Comparison of ENCODE assay signal across 22 cellular contexts in genomic region chr19:10136936-10137335, GRCh38. TPM values are rescaled to one million over a fixed set of nuclear protein-coding genes. Genes with fewer than 3 reads are reported as not detected.
DNase-seq lines count a peak whose midpoint lies in the region; ATAC-seq and TF ChIP-seq lines count a peak whose summit lies in the region.
"Had no signal": no experiment of that assay in that cellular context is flagged by ENCODE, and none has a peak within 500 bp of the region (broad histone marks: within the 10 kb centered on the region; RNA-seq: fewer than 3 reads in every experiment).

No MANE protein-coding gene starts in this region.

- no peak for DNase-seq in activated CD4-positive, alpha-beta T cell treated with anti-CD3 and anti-CD28 coated beads, Interleukin-2, amount 10 ng/mL, durations not matched to agents 7 days and 5 days
- DNase-seq in activated CD4-positive, alpha-beta T cell treated with anti-CD3 and anti-CD28 coated beads, Interleukin-2, amount 50 U/mL, for 4 hours: no peak
- DNase-seq in CD4-positive, alpha-beta memory T cell: no peak
- no peak for DNase-seq in central memory CD8-positive, alpha-beta T cell (ENCODE audit: low spot score in 2 of 2)
- DNase-seq in nephron progenitor cell (no peak), SKM-1 treated with dmso at 0.1 percent for 144 hours (lab: John Stamatoyannopoulos, UW; ENCODE audit: unreplicated experiment) (no peak), NCI-H187 (lab: John Stamatoyannopoulos, UW) (no peak)
- no peak for DNase-seq in NK-92 treated with Interleukin-12 subunit alpha and Interleukin-12 subunit beta, amount 100 ng/mL, for 24 hours (lab: John Stamatoyannopoulos, UW)
- DNase-seq: Caco-2, DND-41, NCI-H1105, NCI-H146, NCI-H2029 treated with DMSO at 0.1 percent for 48 hours, NCI-H2171, NCI-H345, NCI-H524, NCI-H774 had no signal

- no peak overlapping the region for H3K4me3 ChIP-seq in CD4-positive, alpha-beta memory T cell (ENCODE audit: low read length in 2 of 2)
- H3K4me3 ChIP-seq: GM12878, SJSA1 had no signal

- no peaks in the 10 kb centered on the region for H3K27me3 ChIP-seq in CD4-positive, alpha-beta memory T cell (ENCODE audit: insufficient read depth, low read length)
- H3K27me3 ChIP-seq: SJSA1 had no signal

- H3K27ac Mint-ChIP-seq in activated CD4-positive, alpha-beta T cell treated with anti-CD3 and anti-CD28 coated beads, Interleukin-2, amount 10 ng/mL, durations not matched to agents 7 days and 5 days: peak overlapping the region; percentile 9
- H3K27ac Mint-ChIP-seq in CD4-positive, alpha-beta memory T cell: peak overlapping the region in 4 of 7 donors; percentile 74 to 85 (median 80)
- peak overlapping the region; percentile 53 for H3K27ac Mint-ChIP-seq in central memory CD8-positive, alpha-beta T cell (ENCODE audit: low read depth)
- H3K27ac Mint-ChIP-seq in nephron progenitor cell: peak overlapping the region; percentile 83

- no peak overlapping the region for H3K27ac ChIP-seq in CD4-positive, alpha-beta memory T cell (ENCODE audit: low read depth, low read length)
- H3K27ac ChIP-seq: 22Rv1, SJSA1 had no signal

- CTCF ChIA-PET in activated CD4-positive, alpha-beta T cell treated with anti-CD3 and anti-CD28 coated beads, Interleukin-2, amount 10 ng/mL, durations not matched to agents 7 days and 5 days (lab: Charles Lee): interaction anchor here (0.7 to 1.2 kb wide), 2 partner anchors 16 kb away, joined by 3 read pairs; no protein-coding TSS in a partner anchor
- CTCF ChIA-PET in CD4-positive, alpha-beta memory T cell (lab: Charles Lee; ENCODE audit: partially characterized antibody): no interaction called here

- no peak for ATAC-seq in central memory CD8-positive, alpha-beta T cell (replicated peaks; ENCODE audit: extremely low read depth, poor library complexity, severe bottlenecking)
- ATAC-seq: GM12878, Panc1, Right ventricle myocardium inferior had no signal

- peaks cover 82% of the 10 kb centered on the region for H3K36me3 ChIP-seq in CD4-positive, alpha-beta memory T cell (ENCODE audit: insufficient read depth, low read length)

- H3K27me3 Mint-ChIP-seq in activated CD4-positive, alpha-beta T cell treated with anti-CD3 and anti-CD28 coated beads, Interleukin-2, amount 10 ng/mL, durations not matched to agents 7 days and 5 days: no peaks in the 10 kb centered on the region
- no peaks in the 10 kb centered on the region for H3K27me3 Mint-ChIP-seq in CD4-positive, alpha-beta memory T cell
- no peaks in the 10 kb centered on the region for H3K27me3 Mint-ChIP-seq in central memory CD8-positive, alpha-beta T cell
- H3K27me3 Mint-ChIP-seq in nephron progenitor cell (ENCODE audit: low read depth, poor library complexity): no peaks in the 10 kb centered on the region

- H3K9me3 ChIP-seq in CD4-positive, alpha-beta memory T cell (ENCODE audit: control insufficient read depth in 1 of 2, low read length in 2 of 2): no peaks in the 10 kb centered on the region
- H3K9me3 ChIP-seq: Caco-2, SJSA1 had no signal

- H3K9me3 Mint-ChIP-seq in activated CD4-positive, alpha-beta T cell treated with anti-CD3 and anti-CD28 coated beads, Interleukin-2, amount 10 ng/mL, durations not matched to agents 7 days and 5 days: no peaks in the 10 kb centered on the region
- peaks cover 0 to 1% (median 0%) of the 10 kb centered on the region in 8 donors for H3K9me3 Mint-ChIP-seq in CD4-positive, alpha-beta memory T cell
- H3K9me3 Mint-ChIP-seq in central memory CD8-positive, alpha-beta T cell: no peaks in the 10 kb centered on the region
- H3K9me3 Mint-ChIP-seq in nephron progenitor cell: no peaks in the 10 kb centered on the region

- peaks cover 4% of the 10 kb centered on the region for H3K4me1 Mint-ChIP-seq in activated CD4-positive, alpha-beta T cell treated with anti-CD3 and anti-CD28 coated beads, Interleukin-2, amount 10 ng/mL, durations not matched to agents 7 days and 5 days
- H3K4me1 Mint-ChIP-seq in CD4-positive, alpha-beta memory T cell: peaks cover 2 to 15% (median 12%) of the 10 kb centered on the region in 4 donors
- peaks cover 7% of the 10 kb centered on the region for H3K4me1 Mint-ChIP-seq in central memory CD8-positive, alpha-beta T cell
- no peaks in the 10 kb centered on the region for H3K4me1 Mint-ChIP-seq in nephron progenitor cell

- POLR2A ChIA-PET in activated CD4-positive, alpha-beta T cell treated with anti-CD3 and anti-CD28 coated beads, Interleukin-2, amount 10 ng/mL, durations not matched to agents 7 days and 5 days (lab: Charles Lee): no interaction called here
- POLR2A ChIA-PET in CD4-positive, alpha-beta memory T cell (lab: Charles Lee; ENCODE audit: partially characterized antibody): interaction anchor here (1.0 to 6.4 kb wide), 3 partner anchors 13 to 23 kb away, joined by 3 to 28 read pairs (median 4); partner anchors contain the start of gene EIF3G

- no peak overlapping the region for H3K4me3 Mint-ChIP-seq in activated CD4-positive, alpha-beta T cell treated with anti-CD3 and anti-CD28 coated beads, Interleukin-2, amount 10 ng/mL, durations not matched to agents 7 days and 5 days
- no peak overlapping the region for H3K4me3 Mint-ChIP-seq in CD4-positive, alpha-beta memory T cell
- H3K4me3 Mint-ChIP-seq in central memory CD8-positive, alpha-beta T cell: no peak overlapping the region
- H3K4me3 Mint-ChIP-seq in nephron progenitor cell: no peak overlapping the region

- intact Hi-C loops in CD4-positive, alpha-beta memory T cell (cut with micrococcal nuclease): no loop called here

- TF ChIP-seq CTCF in nephron progenitor cell (IDR thresholded peaks at IDR 0.05): no peak

- H3K36me3 Mint-ChIP-seq in activated CD4-positive, alpha-beta T cell treated with anti-CD3 and anti-CD28 coated beads, Interleukin-2, amount 10 ng/mL, durations not matched to agents 7 days and 5 days (ENCODE audit: low read depth): peaks cover 52% of the 10 kb centered on the region
- H3K36me3 Mint-ChIP-seq in CD4-positive, alpha-beta memory T cell: peaks cover 43 to 57% of the 10 kb centered on the region in 2 donors
- peaks cover 32% of the 10 kb centered on the region for H3K36me3 Mint-ChIP-seq in central memory CD8-positive, alpha-beta T cell (ENCODE audit: insufficient read depth)
- peaks cover 29% of the 10 kb centered on the region for H3K36me3 Mint-ChIP-seq in nephron progenitor cell (ENCODE audit: low read depth)

- H3K4me1 ChIP-seq in CD4-positive, alpha-beta memory T cell (ENCODE audit: insufficient read depth, low read length): peaks cover 13% of the 10 kb centered on the region
- H3K4me1 ChIP-seq: Caco-2 had no signal

RNA-seq across cellular contexts. Expression of gene EIF3G, which starts 17.2 kb away (rescaled TPM):
- total RNA-seq in activated CD4-positive, alpha-beta T cell treated with anti-CD3 and anti-CD28 coated beads, Interleukin-2, amount 10 ng/mL, durations not matched to agents 7 days and 5 days: 100 to 1,000 TPM; 228 to 230 TPM
- 100 to 1,000 TPM; 306 to 315 TPM for total RNA-seq in CD4-positive, alpha-beta memory T cell
- polyA plus RNA-seq in CD4-positive, alpha-beta memory T cell: 100 to 1,000 TPM; 226 to 239 TPM

RNA-seq across cellular contexts. Expression of gene P2RY11, which starts 25.4 kb away (rescaled TPM):
- 10 to 100 TPM; 39.1 to 43.1 TPM for total RNA-seq in activated CD4-positive, alpha-beta T cell treated with anti-CD3 and anti-CD28 coated beads, Interleukin-2, amount 10 ng/mL, durations not matched to agents 7 days and 5 days
- 10 to 100 TPM; 42.6 to 49.7 TPM for total RNA-seq in CD4-positive, alpha-beta memory T cell
- polyA plus RNA-seq in CD4-positive, alpha-beta memory T cell: 1 to 10 TPM in 1 of 2 donors, under 1 TPM in 1; 0.24 to 4.7 TPM

RNA-seq across cellular contexts. Expression of gene PPAN, which starts 30.8 kb away (rescaled TPM):
- total RNA-seq in activated CD4-positive, alpha-beta T cell treated with anti-CD3 and anti-CD28 coated beads, Interleukin-2, amount 10 ng/mL, durations not matched to agents 7 days and 5 days: 10 to 100 TPM; 77.8 to 77.9 TPM
- 100 to 1,000 TPM in 1 of 2 experiments, 10 to 100 TPM in 1; 92.5 to 102 TPM for total RNA-seq in CD4-positive, alpha-beta memory T cell
- polyA plus RNA-seq in CD4-positive, alpha-beta memory T cell: 10 to 100 TPM; 14.5 to 51.1 TPM

RNA-seq across cellular contexts. Expression of gene ANGPTL6, which starts 34.5 kb away (rescaled TPM):
- 1 to 10 TPM in 1 of 2 experiments, under 1 TPM in 1; 0.99 to 1.3 TPM for total RNA-seq in activated CD4-positive, alpha-beta T cell treated with anti-CD3 and anti-CD28 coated beads, Interleukin-2, amount 10 ng/mL, durations not matched to agents 7 days and 5 days
- under 1 TPM; 0.52 to 0.83 TPM for total RNA-seq in CD4-positive, alpha-beta memory T cell
- under 1 TPM; 0.19 to 0.29 TPM for polyA plus RNA-seq in CD4-positive, alpha-beta memory T cell
- total RNA-seq: Right ventricle myocardium inferior had no signal

RNA-seq across cellular contexts. Expression of gene SHFL, which starts 50.8 kb away (rescaled TPM):
- total RNA-seq in activated CD4-positive, alpha-beta T cell treated with anti-CD3 and anti-CD28 coated beads, Interleukin-2, amount 10 ng/mL, durations not matched to agents 7 days and 5 days: 100 to 1,000 TPM; 100 to 108 TPM
- 100 to 1,000 TPM; 112 TPM for total RNA-seq in CD4-positive, alpha-beta memory T cell
- 10 to 100 TPM; 25.7 to 58.2 TPM for polyA plus RNA-seq in CD4-positive, alpha-beta memory T cell

Comparison
In these comparisons a context has a peak if more than half of its experiments do, and no peak if none do; other contexts are left out.
1. H3K27ac Mint-ChIP-seq: peak in every context shown above with its lines; median percentile 83 in nephron progenitor cell; 80 in CD4-positive, alpha-beta memory T cell; 53 in central memory CD8-positive, alpha-beta T cell; 9 in activated CD4-positive, alpha-beta T cell treated with anti-CD3 and anti-CD28 coated beads, Interleukin-2, amount 10 ng/mL, durations not matched to agents 7 days and 5 days.